Comparison of ENCODE assay signal across 15 cellular contexts in the genomic region with DNA sequence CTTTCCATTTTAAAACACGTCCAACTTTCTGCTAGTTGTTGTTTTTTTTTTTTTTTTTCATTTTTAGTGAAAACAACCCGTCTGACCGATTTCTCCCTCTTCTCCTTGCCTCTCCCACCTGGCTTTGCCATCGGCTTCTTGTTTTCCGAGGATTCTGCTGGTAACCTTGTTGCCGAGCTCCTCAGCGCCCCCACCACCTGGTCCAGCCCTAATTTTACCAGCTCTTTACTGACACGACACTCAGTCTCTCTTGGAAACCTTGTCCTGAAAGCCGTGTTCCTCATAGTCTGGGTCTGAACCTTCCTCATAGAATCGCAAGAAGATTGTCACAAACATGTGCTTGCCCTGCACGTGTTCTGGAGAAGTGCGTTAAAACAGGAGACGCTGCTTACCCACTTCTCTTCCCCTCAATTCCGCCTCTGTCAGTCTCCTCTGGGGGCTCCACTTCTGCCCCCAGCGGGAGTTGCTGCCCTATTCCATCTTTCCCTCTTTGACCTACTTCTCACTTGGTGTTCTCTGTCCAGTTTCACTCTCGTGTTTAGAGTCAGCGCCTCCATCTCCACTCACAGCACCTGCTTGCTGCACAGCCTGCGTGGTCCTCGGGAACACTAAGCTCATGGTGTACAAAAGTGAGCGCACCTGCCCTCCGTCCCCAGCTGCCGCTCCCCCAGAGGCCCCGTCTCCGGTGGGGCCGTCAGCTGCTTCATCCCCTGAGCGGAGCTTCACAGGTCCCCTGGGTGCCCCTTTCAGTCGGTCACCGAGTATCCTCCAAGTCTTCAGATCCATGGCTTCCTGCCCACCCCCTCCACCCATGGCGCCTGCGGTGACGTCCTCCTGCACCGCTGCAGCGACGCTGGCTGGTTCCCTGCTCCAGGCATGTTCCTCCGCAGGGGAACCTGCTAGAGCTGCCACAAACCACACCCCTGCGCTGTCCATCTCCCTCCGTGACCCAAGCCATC. TPM values are rescaled to one million over a fixed set of nuclear protein-coding genes. Genes with fewer than 3 reads are reported as not detected.
DNase-seq lines count a peak whose midpoint lies in the region; ATAC-seq and TF ChIP-seq lines count a peak whose summit lies in the region.
"Had no signal": no experiment of that assay in that cellular context is flagged by ENCODE, and none has a peak within 500 bp of the region (broad histone marks: within the 10 kb centered on the region; RNA-seq: fewer than 3 reads in every experiment).

No MANE protein-coding gene starts in this region.

- intact Hi-C loops in Right ventricle myocardium inferior (cut with DNase I) (no loop called here), left ventricle myocardium superior (cut with micrococcal nuclease) (no loop called here)
- intact Hi-C loops in activated CD8-positive, alpha-beta T cell treated with anti-CD3 and anti-CD28 coated beads for 36 hours (cut with micrococcal nuclease) = no loop called here

- no peak for TF ChIP-seq CTCF in activated CD8-positive, alpha-beta T cell treated with anti-CD3 and anti-CD28 coated beads for 36 hours (IDR thresholded peaks at IDR 0.05)

- CTCF ChIA-PET in activated CD8-positive, alpha-beta T cell treated with anti-CD3 and anti-CD28 coated beads for 36 hours (lab: Charles Lee) = no interaction called here

- POLR2A ChIA-PET in activated CD8-positive, alpha-beta T cell treated with anti-CD3 and anti-CD28 coated beads for 36 hours (lab: Charles Lee) = interaction anchor here (1.2 kb wide), 1 partner anchor 9 kb away, joined by 3 read pairs; no protein-coding TSS in a partner anchor

- H3K4me1 Mint-ChIP-seq in activated CD8-positive, alpha-beta T cell treated with anti-CD3 and anti-CD28 coated beads for 36 hours (ENCODE audit: low read depth) = no peaks in the 10 kb centered on the region

- H3K9me3 Mint-ChIP-seq in activated CD8-positive, alpha-beta T cell treated with anti-CD3 and anti-CD28 coated beads for 36 hours = peaks cover 3% of the 10 kb centered on the region

- H3K9ac ChIP-seq in subcutaneous abdominal adipose tissue (ENCODE audit: low read length in 5 of 5) = no peak overlapping the region

- no peak overlapping the region for H3K27ac ChIP-seq in subcutaneous abdominal adipose tissue (ENCODE audit: low read depth, low read length)
- H3K27ac ChIP-seq: HL-60 had no signal

- ATAC-seq in Right ventricle myocardium inferior (peak; percentile 39), left ventricle myocardium superior (no peak), left lobe of liver (peak; percentile 65), GM19035 (IDR thresholded peaks at IDR 0.05; ENCODE audit: unreplicated experiment) (no peak)
- no peak for ATAC-seq in activated CD8-positive, alpha-beta T cell treated with anti-CD3 and anti-CD28 coated beads for 36 hours
- ATAC-seq: HCT116 had no signal

- H3K27me3 Mint-ChIP-seq in activated CD8-positive, alpha-beta T cell treated with anti-CD3 and anti-CD28 coated beads for 36 hours = no peaks in the 10 kb centered on the region

- H3K36me3 Mint-ChIP-seq in activated CD8-positive, alpha-beta T cell treated with anti-CD3 and anti-CD28 coated beads for 36 hours (ENCODE audit: low read depth) = peaks cover 25% of the 10 kb centered on the region

- no peaks in the 10 kb centered on the region for H3K27me3 ChIP-seq in subcutaneous abdominal adipose tissue (ENCODE audit: control insufficient read depth in 5 of 5, insufficient read depth in 4 of 5, low read length in 5 of 5)

- H3K36me3 ChIP-seq in subcutaneous abdominal adipose tissue (ENCODE audit: control insufficient read depth in 5 of 5, insufficient read depth in 5 of 5, low read length in 5 of 5) = peaks cover 10 to 23% (median 15%) of the 10 kb centered on the region in 5 donors

- peak overlapping the region; percentile 39 for H3K4me3 Mint-ChIP-seq in activated CD8-positive, alpha-beta T cell treated with anti-CD3 and anti-CD28 coated beads for 36 hours

- H3K27ac Mint-ChIP-seq in activated CD8-positive, alpha-beta T cell treated with anti-CD3 and anti-CD28 coated beads for 36 hours = peak overlapping the region; percentile 32

- H3K4me1 ChIP-seq in subcutaneous abdominal adipose tissue (ENCODE audit: control insufficient read depth in 5 of 5, insufficient read depth in 5 of 5, low read length in 5 of 5) = peaks cover 0 to 15% (median 5%) of the 10 kb centered on the region in 5 donors

- DNase-seq in Right ventricle myocardium inferior (ENCODE audit: missing footprints) = no peak
- no peak for DNase-seq in left ventricle myocardium superior
- no peak for DNase-seq in activated CD8-positive, alpha-beta T cell treated with anti-CD3 and anti-CD28 coated beads for 36 hours
- no peak for DNase-seq in left lobe of liver (ENCODE audit: low spot score)
- no peak for DNase-seq in EL
- no peak for DNase-seq in COLO668 (lab: John Stamatoyannopoulos, UW; ENCODE audit: unreplicated experiment)
- DNase-seq: foreskin fibroblast; NCI-H1930; NK-92 treated with Interleukin-12 subunit alpha and Interleukin-12 subunit beta, amount 100 ng/mL, for 24 hours; SHP77 treated with DMSO at 0.1 percent for 48 hours; stimulated activated CD4-positive, alpha-beta T cell treated with anti-CD3 and anti-CD28 coated beads, Interleukin-2, amount 100 ng/mL, for 48 hours had no signal

- peak overlapping the region in 4 of 5 donors; percentile 6 to 52 (median 30) for H3K4me3 ChIP-seq in subcutaneous abdominal adipose tissue (ENCODE audit: low read depth in 1 of 5, low read length in 5 of 5)

- H3K9me3 ChIP-seq in subcutaneous abdominal adipose tissue (ENCODE audit: control insufficient read depth in 5 of 5, low read length in 5 of 5) = peaks cover 0 to 9% (median 3%) of the 10 kb centered on the region in 5 donors

RNA-seq across cellular contexts. Expression of a gene that starts 40.1 kb away (rescaled TPM):
- 24.6 TPM for total RNA-seq in Right ventricle myocardium inferior
- 24.5 TPM for total RNA-seq in left ventricle myocardium superior
- total RNA-seq in activated CD8-positive, alpha-beta T cell treated with anti-CD3 and anti-CD28 coated beads for 36 hours = 1 to 10 TPM; 9.1 to 9.6 TPM
- total RNA-seq in left lobe of liver = 45.0 TPM

Comparison
In these comparisons a context has a peak if more than half of its experiments do, and no peak if none do; other contexts are left out.
1. ATAC-seq: peak in Right ventricle myocardium inferior (single experiment) and left lobe of liver (single experiment); none in left ventricle myocardium superior (single experiment), activated CD8-positive, alpha-beta T cell treated with anti-CD3 and anti-CD28 coated beads for 36 hours (single experiment) and GM19035 (single experiment).